Comparison of ENCODE assay signal across 1 cellular context in genomic region chr12:88132387-88132786, GRCh38.
TF ChIP-seq lines count a peak whose summit lies in the region.

No MANE protein-coding gene starts in this region.

TF ChIP-seq in HepG2, 621 proteins besides CTCF, POLR2A, EP300 and RAD21:
- TF ChIP-seq CSRNP1 (CRISPR knock-in tag; IDR thresholded peaks at IDR 0.05), result no peak
- TF ChIP-seq ZNF616 (CRISPR knock-in tag; IDR thresholded peaks at IDR 0.05; ENCODE audit: low read depth), result no peak
- no peak for TF ChIP-seq HOXA7 (CRISPR knock-in tag; IDR thresholded peaks at IDR 0.05)
- TF ChIP-seq NFE2 (CRISPR knock-in tag; IDR thresholded peaks at IDR 0.05), result 0 out of 2 replicates have a peak, but pooled peaks have one; percentile 50
- TF ChIP-seq MAFK (conservative IDR thresholded peaks at IDR 0.05 in 1 of 2, IDR thresholded peaks at IDR 0.05 in 1 of 2; ENCODE audit: low read length in 2 of 2), result peak; percentile 89
- TF ChIP-seq GATA4 (IDR thresholded peaks at IDR 0.05; ENCODE audit: borderline replicate concordance, low read depth), result no peak
- no peak for TF ChIP-seq AKAP8 (CRISPR knock-in tag; IDR thresholded peaks at IDR 0.05)
- no peak for TF ChIP-seq YY1 (IDR thresholded peaks at IDR 0.05; ENCODE audit: insufficient read depth, insufficient replicate concordance, low read depth, low read length)
- no peak for TF ChIP-seq STAT6 (CRISPR knock-in tag; IDR thresholded peaks at IDR 0.05; ENCODE audit: borderline replicate concordance)
- no peak for TF ChIP-seq ZNF205 (CRISPR knock-in tag; IDR thresholded peaks at IDR 0.05)
- no peak for TF ChIP-seq MED8 (CRISPR knock-in tag; IDR thresholded peaks at IDR 0.05; ENCODE audit: insufficient replicate concordance)
- TF ChIP-seq NFE2L2 (IDR thresholded peaks at IDR 0.05; ENCODE audit: low read length), result peak; percentile 98
- TF ChIP-seq TRIM24 (CRISPR knock-in tag; IDR thresholded peaks at IDR 0.05), result no peak
- TF ChIP-seq MAFF (IDR thresholded peaks at IDR 0.05; ENCODE audit: low read depth, low read length), result peak; percentile 87
- no peak for TF ChIP-seq HOXA3 (CRISPR knock-in tag; IDR thresholded peaks at IDR 0.05)
- no peak for TF ChIP-seq MEF2D (CRISPR knock-in tag; IDR thresholded peaks at IDR 0.05)
- TF ChIP-seq RFXAP (CRISPR knock-in tag; IDR thresholded peaks at IDR 0.05; ENCODE audit: borderline replicate concordance), result no peak
TF ChIP-seq in HepG2: peak in this region for 4.
